In the genomic region with DNA sequence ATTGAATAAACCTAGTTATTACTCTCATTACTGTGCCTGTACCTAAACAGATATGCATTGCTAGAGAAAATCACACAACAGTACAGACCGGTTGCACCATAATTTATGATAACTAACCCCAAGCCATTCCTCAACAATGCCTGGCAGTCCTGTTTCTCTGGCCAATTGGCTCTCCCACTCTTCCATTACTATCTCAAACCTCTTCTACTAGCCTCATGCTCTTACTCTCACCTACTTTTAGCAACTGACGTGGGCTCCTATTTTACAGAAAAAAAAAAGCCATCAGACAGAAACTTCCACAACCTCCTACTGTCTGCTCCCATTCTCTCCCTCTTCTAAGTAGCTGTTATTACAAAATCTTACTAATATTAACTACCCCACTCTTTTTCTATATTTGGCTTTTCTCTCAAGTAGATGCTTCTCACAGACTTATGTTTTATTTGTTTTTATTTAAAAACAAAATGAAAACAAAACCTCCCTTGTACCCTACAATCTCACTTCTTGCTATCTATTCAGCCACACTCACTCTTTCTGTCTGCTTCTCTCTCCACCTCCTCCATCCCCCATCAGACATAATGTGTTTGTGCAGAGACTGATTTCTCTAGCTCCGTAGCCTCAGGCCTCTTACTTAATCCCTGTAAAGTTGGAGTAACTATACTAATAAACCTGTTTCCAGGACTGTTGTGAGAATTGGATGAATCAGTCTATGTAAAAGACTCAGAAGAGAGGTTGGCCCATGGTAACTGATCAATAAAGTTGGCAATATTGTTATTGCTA, we compare ENCODE assay signal across 27 cellular contexts.
"Had no signal": no experiment of that assay in that cellular context is flagged by ENCODE, and none has a peak within 500 bp of the region (broad histone marks: within the 10 kb centered on the region; RNA-seq: fewer than 3 reads in every experiment).

No MANE protein-coding gene starts in this region.

- ATAC-seq: activated CD8-positive, alpha-beta memory T cell treated with anti-CD3 and anti-CD28 coated beads, Interleukin-2, amount 10 ng/mL, durations not matched to agents 7 days and 5 days; activated CD8-positive, alpha-beta T cell treated with anti-CD3 and anti-CD28 coated beads for 36 hours; body of pancreas; stimulated activated naive B cell treated with anti-CD40 and anti-IgM and Interleukin-4, amounts not matched to agents 10 μg/mL and 1 μg/mL and 100 μg/mL, for 72 hours had no signal

- H3K9me3 ChIP-seq: body of pancreas, neutrophil, sigmoid colon, thyroid gland, upper lobe of left lung had no signal

- H3K4me3 ChIP-seq: body of pancreas, cardiac muscle cell, coronary artery, dorsolateral prefrontal cortex, sigmoid colon, stomach, thyroid gland, upper lobe of left lung had no signal

- H3K27me3 ChIP-seq: body of pancreas, cardiac muscle cell, dorsolateral prefrontal cortex, neutrophil, sigmoid colon, stomach, thyroid gland, upper lobe of left lung had no signal

- H3K36me3 ChIP-seq: thyroid gland had no signal

- H3K27ac ChIP-seq: body of pancreas, cardiac muscle cell, coronary artery, dorsolateral prefrontal cortex, neutrophil, sigmoid colon, stomach, thyroid gland, upper lobe of left lung had no signal

- DNase-seq: activated B cell treated with CpG ODN at 0.5 μM for 24 hours; activated CD4-positive, alpha-beta T cell treated with anti-CD3 and anti-CD28 coated beads, Interleukin-2, amount 50 U/mL, for 1 hour; activated CD8-positive, alpha-beta memory T cell treated with anti-CD3 and anti-CD28 coated beads, Interleukin-2, amount 10 ng/mL, durations not matched to agents 7 days and 5 days; activated CD8-positive, alpha-beta T cell treated with anti-CD3 and anti-CD28 coated beads for 36 hours; activated naive CD4-positive, alpha-beta T cell treated with Interleukin-2 at 50 U/mL for 16 hours; activated T-cell treated with anti-CD3 and anti-CD28 coated beads, Interleukin-2, amount 50 U/mL, for 48 hours; aorta; body of pancreas; dorsolateral prefrontal cortex; effector memory CD4-positive, alpha-beta T cell; erythroblast; foreskin fibroblast; mammary epithelial cell; naive B cell; nephron progenitor cell; retina; sigmoid colon; small intestine; stimulated activated CD4-positive, alpha-beta T cell treated with anti-CD3 and anti-CD28 coated beads, Interleukin-1b, Interleukin-23, amount 100 ng/mL, for 48 hours; stimulated activated naive B cell treated with anti-CD40 and anti-IgM and Interleukin-4, amounts not matched to agents 10 μg/mL and 1 μg/mL and 100 μg/mL, for 72 hours; stomach; T-helper 1 cell; thyroid gland; upper lobe of left lung had no signal

- H3K4me1 ChIP-seq: sigmoid colon, thyroid gland, upper lobe of left lung had no signal
